In the genomic region with DNA sequence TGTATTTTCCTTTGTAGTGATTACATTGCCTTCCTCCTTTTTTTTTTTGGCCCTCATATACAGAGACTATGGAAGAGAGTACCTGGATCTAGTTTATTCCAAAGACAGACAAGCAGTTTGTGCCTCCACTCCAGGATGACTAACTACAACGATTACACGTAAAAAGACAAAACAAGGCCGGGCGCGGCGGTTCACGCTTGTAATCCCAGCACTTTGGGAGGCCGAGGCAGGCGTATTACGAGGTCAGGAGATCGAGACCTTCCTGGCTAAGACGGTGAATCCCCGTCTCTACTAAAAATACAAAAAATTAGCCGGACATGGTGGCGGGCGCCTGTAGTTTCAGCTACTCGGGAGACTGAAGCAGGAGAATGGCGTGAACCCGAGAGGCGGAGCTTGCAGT, we compare ENCODE assay signal across 19 cellular contexts. TPM values are rescaled to one million over a fixed set of nuclear protein-coding genes. Genes with fewer than 3 reads are reported as not detected.
DNase-seq lines count a peak whose midpoint lies in the region; ATAC-seq, FAIRE-seq and TF ChIP-seq lines count a peak whose summit lies in the region.
"Had no signal": no experiment of that assay in that cellular context is flagged by ENCODE, and none has a peak within 500 bp of the region (broad histone marks: within the 10 kb centered on the region; RNA-seq: fewer than 3 reads in every experiment).

No MANE protein-coding gene starts in this region.

- peak overlapping the region; percentile 83 for H3K4me2 ChIP-seq in Loucy (ENCODE audit: low read depth, low read length, poor library complexity, severe bottlenecking)
- no peak overlapping the region for H3K4me2 ChIP-seq in trophoblast cell (ENCODE audit: low read length)

- peaks cover 67% of the 10 kb centered on the region for H3K79me2 ChIP-seq in Loucy (ENCODE audit: insufficient read depth, low read length)
- H3K79me2 ChIP-seq in trophoblast cell (ENCODE audit: control insufficient read depth, insufficient read depth, low read length, poor library complexity): peaks cover 7% of the 10 kb centered on the region

- H3K4me3 ChIP-seq in Loucy (ENCODE audit: low read length, poor library complexity, severe bottlenecking) (peak overlapping the region; percentile 95), trophoblast cell (ENCODE audit: low read depth, low read length) (no peak overlapping the region)

- H4K20me1 ChIP-seq in Loucy (ENCODE audit: insufficient read depth, low read length, poor library complexity, severe bottlenecking): peaks cover 18% of the 10 kb centered on the region

- H3K27me3 ChIP-seq in Loucy (ENCODE audit: insufficient read depth, low read length, poor library complexity, severe bottlenecking) (no peaks in the 10 kb centered on the region), trophoblast cell (ENCODE audit: insufficient read depth, low read length) (no peaks in the 10 kb centered on the region)

- CTCF ChIA-PET in activated CD8-positive, alpha-beta memory T cell treated with anti-CD3 and anti-CD28 coated beads, Interleukin-2, amount 10 ng/mL, durations not matched to agents 7 days and 5 days (lab: Charles Lee): interaction anchor here (0.8 to 3.1 kb wide), 4 partner anchors 11 to 100 kb away, joined by 3 to 52 read pairs (median 4); partner anchors contain the start of gene COX14

- H4K91ac ChIP-seq in trophoblast cell (ENCODE audit: low read depth, low read length): no peak overlapping the region

- peak overlapping the region; percentile 95 for H3K9ac ChIP-seq in Loucy (ENCODE audit: low read depth, low read length, poor library complexity, severe bottlenecking)
- H3K9ac ChIP-seq in trophoblast cell (ENCODE audit: low read length): no peak overlapping the region
- H3K9ac ChIP-seq: parathyroid adenoma had no signal

- H3K4ac ChIP-seq in trophoblast cell (ENCODE audit: low read depth, low read length): peak overlapping the region; percentile 4

- H3F3A ChIP-seq in Loucy (ENCODE audit: low read depth): 0 out of 2 replicates have a peak, but pooled peaks cover 2% of the 10 kb centered on the region

- H3K9me3 ChIP-seq in Loucy (ENCODE audit: insufficient read depth, low read depth, low read length): no peaks in the 10 kb centered on the region
- H3K9me3 ChIP-seq in trophoblast cell (ENCODE audit: insufficient read depth, low read depth, low read length): peaks cover 9% of the 10 kb centered on the region

- H3K79me1 ChIP-seq in trophoblast cell (ENCODE audit: low read length): peaks cover 10% of the 10 kb centered on the region

- H3K9me2 ChIP-seq in Loucy (replicated peaks; ENCODE audit: low read depth, low read length): no peaks in the 10 kb centered on the region

- no peak overlapping the region for H4K12ac ChIP-seq in trophoblast cell (ENCODE audit: low read depth, low read length)

- no peaks in the 10 kb centered on the region for H3K9me3 Mint-ChIP-seq in activated CD8-positive, alpha-beta memory T cell treated with anti-CD3 and anti-CD28 coated beads, Interleukin-2, amount 10 ng/mL, durations not matched to agents 7 days and 5 days (ENCODE audit: low read depth)
- no peaks in the 10 kb centered on the region for H3K9me3 Mint-ChIP-seq in effector memory CD8-positive, alpha-beta T cell

- H2AFZ ChIP-seq in Loucy (ENCODE audit: low read length) (no peak overlapping the region), trophoblast cell (ENCODE audit: insufficient read depth, low read length, poor library complexity) (no peak overlapping the region)
- H2AFZ ChIP-seq: parathyroid adenoma had no signal

- no peak for ATAC-seq in activated CD8-positive, alpha-beta memory T cell treated with anti-CD3 and anti-CD28 coated beads, Interleukin-2, amount 10 ng/mL, durations not matched to agents 7 days and 5 days
- ATAC-seq in effector memory CD8-positive, alpha-beta T cell (replicated peaks): no peak

- peaks cover 32% of the 10 kb centered on the region for H3K4me1 Mint-ChIP-seq in activated CD8-positive, alpha-beta memory T cell treated with anti-CD3 and anti-CD28 coated beads, Interleukin-2, amount 10 ng/mL, durations not matched to agents 7 days and 5 days
- peaks cover 12 to 46% of the 10 kb centered on the region in 2 donors for H3K4me1 Mint-ChIP-seq in effector memory CD8-positive, alpha-beta T cell (ENCODE audit: low read depth in 2 of 2)

- no peaks in the 10 kb centered on the region for H3K36me3 ChIP-seq in Loucy (ENCODE audit: insufficient read depth, low read length)
- peaks cover 0 to 1% of the 10 kb centered on the region in 2 experiments for H3K36me3 ChIP-seq in trophoblast cell (ENCODE audit: control insufficient read depth in 1 of 2, insufficient read depth in 2 of 2, low read length in 2 of 2)

- H3K27me3 Mint-ChIP-seq in activated CD8-positive, alpha-beta memory T cell treated with anti-CD3 and anti-CD28 coated beads, Interleukin-2, amount 10 ng/mL, durations not matched to agents 7 days and 5 days: no peaks in the 10 kb centered on the region
- no peaks in the 10 kb centered on the region for H3K27me3 Mint-ChIP-seq in effector memory CD8-positive, alpha-beta T cell

- H3K4me1 ChIP-seq in Loucy (ENCODE audit: insufficient read depth, low read length, poor library complexity, severe bottlenecking) (peaks cover 49% of the 10 kb centered on the region), trophoblast cell (ENCODE audit: control insufficient read depth in 1 of 2, insufficient read depth in 2 of 2, low read length in 2 of 2) (peaks cover 0 to 6% of the 10 kb centered on the region in 2 experiments)
- H3K4me1 ChIP-seq: parathyroid adenoma had no signal

- no peak overlapping the region for H3K27ac ChIP-seq in trophoblast cell (ENCODE audit: low read depth, low read length)
- H3K27ac ChIP-seq: parathyroid adenoma had no signal

- H2AK5ac ChIP-seq in trophoblast cell (ENCODE audit: low read length): no peak overlapping the region

- H3K36me3 Mint-ChIP-seq in activated CD8-positive, alpha-beta memory T cell treated with anti-CD3 and anti-CD28 coated beads, Interleukin-2, amount 10 ng/mL, durations not matched to agents 7 days and 5 days: peaks cover 13% of the 10 kb centered on the region
- H3K36me3 Mint-ChIP-seq in effector memory CD8-positive, alpha-beta T cell (ENCODE audit: insufficient read depth): peaks cover 6% of the 10 kb centered on the region

- H2BK12ac ChIP-seq in trophoblast cell (ENCODE audit: low read length): no peak overlapping the region

- no peak for TF ChIP-seq CTCF in Loucy (conservative IDR thresholded peaks at IDR 0.05; ENCODE audit: low read length)
- no peak for TF ChIP-seq CTCF in D721Med (IDR thresholded peaks at IDR 0.05; ENCODE audit: insufficient read depth, missing control alignments)

- no peak overlapping the region for H2BK5ac ChIP-seq in trophoblast cell (ENCODE audit: low read depth, low read length, poor library complexity)

- no CpG with 5 or more reads among the region's 20 CpGs for WGBS in trophoblast cell (ENCODE audit: extremely low coverage, insufficient coverage, insufficient read length)

- FAIRE-seq in D721Med (lab: Jason Lieb, UNC): no peak
- FAIRE-seq: bronchial epithelial cell, GM19239, small intestine had no signal

- H4K8ac ChIP-seq in trophoblast cell (ENCODE audit: low read depth, low read length): no peak overlapping the region

- peak overlapping the region; percentile 27 for H3K4me3 Mint-ChIP-seq in activated CD8-positive, alpha-beta memory T cell treated with anti-CD3 and anti-CD28 coated beads, Interleukin-2, amount 10 ng/mL, durations not matched to agents 7 days and 5 days
- H3K4me3 Mint-ChIP-seq in effector memory CD8-positive, alpha-beta T cell: peak overlapping the region; percentile 53 to 90

- DNase-seq in activated CD8-positive, alpha-beta memory T cell treated with anti-CD3 and anti-CD28 coated beads, Interleukin-2, amount 10 ng/mL, durations not matched to agents 7 days and 5 days: no peak
- no peak for DNase-seq in activated CD8-positive, alpha-beta memory T cell treated with anti-CD3 and anti-CD28 coated beads, Interleukin-2, amount 50 U/mL, for 4 hours
- DNase-seq in effector memory CD8-positive, alpha-beta T cell: no peak
- DNase-seq in trophoblast cell: peak; percentile 12 to 40
- DNase-seq in D721Med (ENCODE audit: insufficient read length, low spot score): no peak
- DNase-seq in activated CD4-positive, CD25-positive, alpha-beta regulatory T cell (lab: John Stamatoyannopoulos, UW): no peak
- no peak for DNase-seq in NCI-H2029 (lab: John Stamatoyannopoulos, UW)
- DNase-seq: ACHN; activated CD4-positive, alpha-beta T cell treated with anti-CD3 and anti-CD28 coated beads for 1 hour; activated gamma-delta T cell treated with Interleukin-2 at 50 U/mL for 16 hours; midbrain; NCI-H1048; NCI-H82; small intestine; stimulated activated naive CD4-positive, alpha-beta T cell treated with Interleukin-2 at 50 U/mL for 16 hours had no signal

- H3K27ac Mint-ChIP-seq in activated CD8-positive, alpha-beta memory T cell treated with anti-CD3 and anti-CD28 coated beads, Interleukin-2, amount 10 ng/mL, durations not matched to agents 7 days and 5 days: no peak overlapping the region
- H3K27ac Mint-ChIP-seq in effector memory CD8-positive, alpha-beta T cell: no peak overlapping the region

- H3K14ac ChIP-seq in trophoblast cell (ENCODE audit: low read length): no peak overlapping the region

- H3K18ac ChIP-seq in trophoblast cell (ENCODE audit: low read length): no peak overlapping the region

- no peak overlapping the region for H2BK120ac ChIP-seq in trophoblast cell (ENCODE audit: insufficient read depth, low read length, poor library complexity)

- no peak overlapping the region for H3K23ac ChIP-seq in trophoblast cell (ENCODE audit: low read length)

RNA-seq across cellular contexts. Expression of gene CERS5, which starts 2.2 kb away (rescaled TPM):
- total RNA-seq in activated CD8-positive, alpha-beta memory T cell treated with anti-CD3 and anti-CD28 coated beads, Interleukin-2, amount 10 ng/mL, durations not matched to agents 7 days and 5 days: 10 to 100 TPM; 55.0 to 56.3 TPM
- polyA plus RNA-seq in trophoblast cell (2013): 35.0 and 37.2 TPM in 2 replicates

RNA-seq across cellular contexts. Expression of gene COX14, which starts 52.9 kb away (rescaled TPM):
- total RNA-seq in activated CD8-positive, alpha-beta memory T cell treated with anti-CD3 and anti-CD28 coated beads, Interleukin-2, amount 10 ng/mL, durations not matched to agents 7 days and 5 days: 10 to 100 TPM; 55.1 to 64.5 TPM
- polyA plus RNA-seq in trophoblast cell (2013): 66.2 and 68.0 TPM in 2 replicates

Comparison
In these comparisons a context has a peak if more than half of its experiments do, and no peak if none do; other contexts are left out.
1. DNase-seq: peak in trophoblast cell (2 of 2); none in activated CD8-positive, alpha-beta memory T cell treated with anti-CD3 and anti-CD28 coated beads, Interleukin-2, amount 10 ng/mL, durations not matched to agents 7 days and 5 days (single experiment), activated CD8-positive, alpha-beta memory T cell treated with anti-CD3 and anti-CD28 coated beads, Interleukin-2, amount 50 U/mL, for 4 hours (single experiment), effector memory CD8-positive, alpha-beta T cell (0 of 3), D721Med (single experiment), activated CD4-positive, CD25-positive, alpha-beta regulatory T cell (0 of 4) and NCI-H2029 (single experiment).